Comparison of ENCODE assay signal across 1 cellular context in genomic region chr13:36297600-36298338, GRCh38.
TF ChIP-seq lines count a peak whose summit lies in the region.

Gene CCDC169 (minus strand): TSS chr13:36297814. CDS start chr13:36297719, 95 bp downstream.

TF ChIP-seq in A549, 52 proteins besides CTCF, POLR2A, EP300 and RAD21 (continued from another document):
- TF ChIP-seq, protein P1, sequence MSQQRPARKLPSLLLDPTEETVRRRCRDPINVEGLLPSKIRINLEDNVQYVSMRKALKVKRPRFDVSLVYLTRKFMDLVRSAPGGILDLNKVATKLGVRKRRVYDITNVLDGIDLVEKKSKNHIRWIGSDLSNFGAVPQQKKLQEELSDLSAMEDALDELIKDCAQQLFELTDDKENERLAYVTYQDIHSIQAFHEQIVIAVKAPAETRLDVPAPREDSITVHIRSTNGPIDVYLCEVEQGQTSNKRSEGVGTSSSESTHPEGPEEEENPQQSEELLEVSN (IDR thresholded peaks at IDR 0.05; ENCODE audit: borderline replicate concordance, low read depth) = peak; percentile 88
- TF ChIP-seq RNF2 (IDR thresholded peaks at IDR 0.05; ENCODE audit: borderline replicate concordance, low read depth) (no peak), HDAC2 (IDR thresholded peaks at IDR 0.05) (no peak), JUN (IDR thresholded peaks at IDR 0.05) (peak in 1 of 2 experiments; percentile 37; a peak in 1 of 5 replicates), PHF8 (IDR thresholded peaks at IDR 0.05; ENCODE audit: borderline replicate concordance, low read depth) (no peak), TFCP2L1 (CRISPR knock-in tag; IDR thresholded peaks at IDR 0.05) (no peak), JUNB (IDR thresholded peaks at IDR 0.05) (no peak), EHMT2 (IDR thresholded peaks at IDR 0.05; ENCODE audit: low read depth) (no peak), MAFK (IDR thresholded peaks at IDR 0.05; ENCODE audit: partially characterized antibody) (no peak), CHD4 (IDR thresholded peaks at IDR 0.05; ENCODE audit: borderline replicate concordance) (no peak), HOXB13 (CRISPR knock-in tag; IDR thresholded peaks at IDR 0.05; ENCODE audit: low read depth) (no peak), NR3C1 (IDR thresholded peaks at IDR 0.05) (no peak), MAX (IDR thresholded peaks at IDR 0.05) (peak; percentile 78), CBX8 (IDR thresholded peaks at IDR 0.05) (no peak), RARB (CRISPR knock-in tag; IDR thresholded peaks at IDR 0.05) (no peak), FOXS1 (CRISPR knock-in tag; IDR thresholded peaks at IDR 0.05) (no peak), ZC3H11A (IDR thresholded peaks at IDR 0.05) (no peak), HEYL (CRISPR knock-in tag; IDR thresholded peaks at IDR 0.05) (no peak)
- TF ChIP-seq, protein P2, sequence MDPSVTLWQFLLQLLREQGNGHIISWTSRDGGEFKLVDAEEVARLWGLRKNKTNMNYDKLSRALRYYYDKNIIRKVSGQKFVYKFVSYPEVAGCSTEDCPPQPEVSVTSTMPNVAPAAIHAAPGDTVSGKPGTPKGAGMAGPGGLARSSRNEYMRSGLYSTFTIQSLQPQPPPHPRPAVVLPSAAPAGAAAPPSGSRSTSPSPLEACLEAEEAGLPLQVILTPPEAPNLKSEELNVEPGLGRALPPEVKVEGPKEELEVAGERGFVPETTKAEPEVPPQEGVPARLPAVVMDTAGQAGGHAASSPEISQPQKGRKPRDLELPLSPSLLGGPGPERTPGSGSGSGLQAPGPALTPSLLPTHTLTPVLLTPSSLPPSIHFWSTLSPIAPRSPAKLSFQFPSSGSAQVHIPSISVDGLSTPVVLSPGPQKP (IDR thresholded peaks at IDR 0.05; ENCODE audit: low read depth, low read length) = no peak
TF ChIP-seq in A549: peak in this region for 4.
